ENCODE assay signal across 11 cellular contexts in the genomic region with DNA sequence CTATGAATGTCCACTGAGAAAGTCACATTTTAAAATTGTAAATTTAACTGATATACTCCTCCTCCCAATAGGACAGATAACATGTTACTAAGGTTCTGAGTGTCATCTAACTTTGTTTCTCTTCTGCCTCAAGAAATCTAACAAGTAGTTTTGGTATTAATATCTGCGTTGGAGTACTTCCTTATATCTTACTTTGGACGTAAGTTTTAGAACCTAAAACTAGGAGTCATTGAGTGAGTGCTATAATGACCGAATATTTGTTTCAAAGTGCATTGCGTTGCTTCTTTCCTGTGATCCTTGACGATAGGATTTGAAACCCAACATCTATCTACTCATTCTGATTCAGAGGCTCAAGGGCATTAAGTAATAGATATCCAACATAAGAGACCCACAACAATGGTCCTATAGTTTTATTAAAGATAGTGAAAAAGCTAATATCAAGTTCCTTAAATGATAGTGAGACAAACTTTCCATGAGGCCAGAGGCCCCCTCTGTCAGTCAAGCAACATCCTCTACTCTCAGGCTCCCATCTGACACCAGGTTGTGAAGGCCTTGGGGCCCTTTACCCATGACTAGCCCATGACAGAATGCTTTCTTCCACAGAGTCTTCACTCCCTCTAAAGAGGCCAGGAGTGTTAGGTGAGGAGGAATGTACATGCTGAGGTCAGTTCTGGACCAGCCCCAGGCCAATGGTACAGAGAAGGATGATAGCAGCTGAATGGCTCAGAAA. TPM values are rescaled to one million over a fixed set of nuclear protein-coding genes. Genes with fewer than 3 reads are reported as not detected.
DNase-seq lines count a peak whose midpoint lies in the region; ATAC-seq and TF ChIP-seq lines count a peak whose summit lies in the region.
"Had no signal": no experiment of that assay in that cellular context is flagged by ENCODE, and none has a peak within 500 bp of the region (broad histone marks: within the 10 kb centered on the region; RNA-seq: fewer than 3 reads in every experiment).

No MANE protein-coding gene starts in this region.

- H3K9ac ChIP-seq in OCI-LY3 (ENCODE audit: low read length): no peak overlapping the region
- H3K9ac ChIP-seq: GM23248 had no signal

- peak overlapping the region; percentile 63 for H3K27ac Mint-ChIP-seq in stimulated activated memory B cell treated with anti-CD40 and anti-IgM and Interleukin-4, amounts not matched to agents 10 μg/mL and 1 μg/mL and 100 μg/mL, for 72 hours
- H3K27ac Mint-ChIP-seq: CD4-positive, alpha-beta T cell had no signal

- peak; percentile 69 for ATAC-seq in stimulated activated memory B cell treated with anti-CD40 and anti-IgM and Interleukin-4, amounts not matched to agents 10 μg/mL and 1 μg/mL and 100 μg/mL, for 72 hours
- no peak for ATAC-seq in Right ventricle myocardium superior (ENCODE audit: poor library complexity)

- peaks cover 53% of the 10 kb centered on the region for H3K4me1 Mint-ChIP-seq in stimulated activated memory B cell treated with anti-CD40 and anti-IgM and Interleukin-4, amounts not matched to agents 10 μg/mL and 1 μg/mL and 100 μg/mL, for 72 hours

- no peak overlapping the region for H3K4me3 Mint-ChIP-seq in stimulated activated memory B cell treated with anti-CD40 and anti-IgM and Interleukin-4, amounts not matched to agents 10 μg/mL and 1 μg/mL and 100 μg/mL, for 72 hours
- H3K4me3 Mint-ChIP-seq: CD4-positive, alpha-beta T cell had no signal

- H3K9me3 ChIP-seq in OCI-LY3 (ENCODE audit: insufficient read depth, low read length) (no peaks in the 10 kb centered on the region), breast epithelium (no peaks in the 10 kb centered on the region)
- H3K9me3 ChIP-seq: Caco-2, HAP-1 had no signal

- no peak overlapping the region for H3K4me3 ChIP-seq in OCI-LY3 (ENCODE audit: low read length)
- no peak overlapping the region for H3K4me3 ChIP-seq in breast epithelium
- H3K4me3 ChIP-seq: GM23248, HAP-1 had no signal

- intact Hi-C loops in breast epithelium (cut with DNase I; ENCODE audit: low total_unique reads): no loop called here
- intact Hi-C loops in Right ventricle myocardium superior (cut with DNase I): no loop called here

- H3K79me2 ChIP-seq in OCI-LY3 (ENCODE audit: low read length): no peaks in the 10 kb centered on the region

- no peaks in the 10 kb centered on the region for H3K27me3 Mint-ChIP-seq in stimulated activated memory B cell treated with anti-CD40 and anti-IgM and Interleukin-4, amounts not matched to agents 10 μg/mL and 1 μg/mL and 100 μg/mL, for 72 hours
- H3K27me3 Mint-ChIP-seq: CD4-positive, alpha-beta T cell had no signal

- peak overlapping the region; percentile 37 for H3K4me2 ChIP-seq in OCI-LY3 (ENCODE audit: low read length)

- H3K36me3 ChIP-seq in OCI-LY3 (replicated peaks; ENCODE audit: low read depth, low read length) (no peaks in the 10 kb centered on the region), breast epithelium (no peaks in the 10 kb centered on the region)
- H3K36me3 ChIP-seq: HAP-1 had no signal

- H3K36me3 Mint-ChIP-seq in stimulated activated memory B cell treated with anti-CD40 and anti-IgM and Interleukin-4, amounts not matched to agents 10 μg/mL and 1 μg/mL and 100 μg/mL, for 72 hours: no peaks in the 10 kb centered on the region

- no peaks in the 10 kb centered on the region for H4K20me1 ChIP-seq in OCI-LY3 (ENCODE audit: insufficient read depth, low read length)

- no peak overlapping the region for H3K27ac ChIP-seq in OCI-LY3 (ENCODE audit: low read length)
- no peak overlapping the region for H3K27ac ChIP-seq in breast epithelium
- H3K27ac ChIP-seq in substantia nigra (ENCODE audit: low read depth, low read length, poor library complexity, severe bottlenecking): no peak overlapping the region
- H3K27ac ChIP-seq: GM23248 had no signal

- no peaks in the 10 kb centered on the region for H3K9me3 Mint-ChIP-seq in stimulated activated memory B cell treated with anti-CD40 and anti-IgM and Interleukin-4, amounts not matched to agents 10 μg/mL and 1 μg/mL and 100 μg/mL, for 72 hours
- H3K9me3 Mint-ChIP-seq: CD4-positive, alpha-beta T cell had no signal

- TF ChIP-seq POLR2A in breast epithelium (IDR thresholded peaks at IDR 0.05): no peak

- no peak overlapping the region; the same call in 1 of the 2 replicates for H2AFZ ChIP-seq in OCI-LY3 (ENCODE audit: low read depth, low read length)
- H2AFZ ChIP-seq: GM23248 had no signal

- peaks cover 33% of the 10 kb centered on the region for H3K4me1 ChIP-seq in OCI-LY3 (ENCODE audit: low read length)
- no peaks in the 10 kb centered on the region for H3K4me1 ChIP-seq in breast epithelium
- H3K4me1 ChIP-seq: Caco-2, HAP-1 had no signal

- TF ChIP-seq CTCF in OCI-LY3 (IDR thresholded peaks at IDR 0.05; ENCODE audit: low read depth, low read length) (no peak), breast epithelium (IDR thresholded peaks at IDR 0.05) (no peak)

- peak; percentile 43 for DNase-seq in CD1c-positive myeloid dendritic cell (ENCODE audit: extremely low spot score)
- DNase-seq in breast epithelium (ENCODE audit: low spot score in 2 of 2): no peak
- DNase-seq in substantia nigra (lab: John Stamatoyannopoulos, UW): no peak
- no peak for DNase-seq in Right ventricle myocardium superior
- DNase-seq: ACHN; Caco-2; CD4-positive, alpha-beta T cell; GM23248 had no signal

- H3K27me3 ChIP-seq in OCI-LY3 (ENCODE audit: low read depth, low read length) (no peaks in the 10 kb centered on the region), breast epithelium (no peaks in the 10 kb centered on the region)

RNA-seq across cellular contexts. Expression of gene MAP3K1, which starts 45.3 kb away (rescaled TPM):
- 100 to 1,000 TPM in 1 of 3 donors, 10 to 100 TPM in 2; 14.9 to 138 (median 77.7) TPM for total RNA-seq in breast epithelium
- 5.6 TPM for total RNA-seq in Right ventricle myocardium superior
